In genomic region chr10:79380918-79381775, GRCh38 we compare ENCODE assay signal across 11 cellular contexts. TPM values are rescaled to one million over a fixed set of nuclear protein-coding genes. Genes with fewer than 3 reads are reported as not detected.
A peak's percentile ranks its signal among the peaks of the same experiment; 100 is the strongest.
DNase-seq lines count a peak whose midpoint lies in the region; TF ChIP-seq lines count a peak whose summit lies in the region.
"Had no signal": no experiment of that assay in that cellular context is flagged by ENCODE, and none has a peak within 500 bp of the region (broad histone marks: within the 10 kb centered on the region; RNA-seq: fewer than 3 reads in every experiment).

No MANE protein-coding gene starts in this region.

- H3K36me3 Mint-ChIP-seq in immature natural killer cell, result peaks cover 0 to 4% (median 0%) of the 10 kb centered on the region in 3 donors
- H3K36me3 Mint-ChIP-seq: CD8-positive, alpha-beta memory T cell had no signal

- H3K4me3 Mint-ChIP-seq in immature natural killer cell, result no peak overlapping the region
- H3K4me3 Mint-ChIP-seq: CD8-positive, alpha-beta memory T cell had no signal

- no peak overlapping the region for H3K27ac Mint-ChIP-seq in immature natural killer cell
- H3K27ac Mint-ChIP-seq: CD8-positive, alpha-beta memory T cell had no signal

- no peak overlapping the region for H3K9ac ChIP-seq in skeletal muscle tissue (ENCODE audit: low read depth in 1 of 3, low read length in 3 of 3)

- H3K79me2 ChIP-seq in PC-9 (ENCODE audit: low read depth), result no peaks in the 10 kb centered on the region

- H3F3A ChIP-seq in PC-9 (ENCODE audit: insufficient read depth, low read depth), result peaks cover 21% of the 10 kb centered on the region; the same call in 1 of the 2 replicates

- H3K9me3 Mint-ChIP-seq in immature natural killer cell, result no peaks in the 10 kb centered on the region
- H3K9me3 Mint-ChIP-seq: CD8-positive, alpha-beta memory T cell had no signal

- peak; percentile 13 for DNase-seq in GM10248 (ENCODE audit: extremely low spot score)
- DNase-seq in activated CD8-positive, alpha-beta memory T cell treated with anti-CD3 and anti-CD28 coated beads, Interleukin-2, amount 50 U/mL, for 48 hours, result peak; percentile 34
- no peak for DNase-seq in immature natural killer cell
- no peak for DNase-seq in PC-9
- DNase-seq in NCI-H1092 treated with DMSO at 0.1 percent for 48 hours (lab: John Stamatoyannopoulos, UW), result no peak
- DNase-seq in NCI-H1436 (lab: John Stamatoyannopoulos, UW), result no peak
- DNase-seq: NCI-H526 treated with DMSO at 0.1 percent for 48 hours had no signal

- H4K20me1 ChIP-seq in PC-9 (ENCODE audit: insufficient read depth), result no peaks in the 10 kb centered on the region

- no TSS peak for BruUV-seq in PC-9 (replicated peaks; lab: Mats Ljungman, UMichigan)

- H2AFZ ChIP-seq in PC-9, result no peak overlapping the region

- H3K36me3 ChIP-seq in skeletal muscle tissue (ENCODE audit: control insufficient read depth in 3 of 3, insufficient read depth in 3 of 3, low read length in 3 of 3), result peaks cover 0 to 15% (median 13%) of the 10 kb centered on the region in 3 donors
- H3K36me3 ChIP-seq in PC-9 (ENCODE audit: low read depth), result no peaks in the 10 kb centered on the region

- H3K9me3 ChIP-seq in skeletal muscle tissue (ENCODE audit: control insufficient read depth in 3 of 3, low read length in 3 of 3), result no peaks in the 10 kb centered on the region
- no peaks in the 10 kb centered on the region for H3K9me3 ChIP-seq in PC-9 (ENCODE audit: insufficient read depth, low read depth)
- H3K9me3 ChIP-seq: body of pancreas had no signal

- CTCF ChIA-PET in GM10248 (lab: Yijun Ruan, JAX) (interaction anchor here (1.7 kb wide), 1 partner anchor 20 kb away, joined by 9 read pairs; no protein-coding TSS in a partner anchor), PC-9 (lab: Charles Lee) (no interaction called here)

- H3K4me1 ChIP-seq in skeletal muscle tissue (ENCODE audit: control insufficient read depth in 3 of 3, insufficient read depth in 3 of 3, low read length in 3 of 3), result peaks cover 33 to 51% (median 36%) of the 10 kb centered on the region in 3 donors
- no peaks in the 10 kb centered on the region for H3K4me1 ChIP-seq in PC-9 (replicated peaks; ENCODE audit: insufficient read depth)

- H3K27ac ChIP-seq in layer of hippocampus (ENCODE audit: low read depth, low read length) (peak overlapping the region; percentile 62), skeletal muscle tissue (ENCODE audit: low read depth, low read length) (peak overlapping the region; percentile 64), PC-9 (no peak overlapping the region)

- H3K9me2 ChIP-seq in PC-9 (ENCODE audit: insufficient read depth), result no peaks in the 10 kb centered on the region

- no peak overlapping the region for H3K4me3 ChIP-seq in skeletal muscle tissue (ENCODE audit: low read length in 3 of 3)
- H3K4me3 ChIP-seq in PC-9, result no peak overlapping the region
- H3K4me3 ChIP-seq: body of pancreas had no signal

- TF ChIP-seq CTCF in GM10248 (IDR thresholded peaks at IDR 0.05; ENCODE audit: control extremely low read depth, extremely low read depth, low read depth, missing control alignments) (no peak), PC-9 (conservative IDR thresholded peaks at IDR 0.05) (no peak)

- H3K4me2 ChIP-seq in PC-9, result no peak overlapping the region

- H3K4me1 Mint-ChIP-seq in immature natural killer cell, result no peaks in the 10 kb centered on the region
- H3K4me1 Mint-ChIP-seq: CD8-positive, alpha-beta memory T cell had no signal

- no peaks in the 10 kb centered on the region for H3K27me3 ChIP-seq in layer of hippocampus (ENCODE audit: control insufficient read depth, insufficient read depth, low read length)
- no peaks in the 10 kb centered on the region for H3K27me3 ChIP-seq in skeletal muscle tissue (ENCODE audit: control insufficient read depth in 3 of 3, insufficient read depth in 3 of 3, low read length in 3 of 3)
- no peaks in the 10 kb centered on the region for H3K27me3 ChIP-seq in PC-9 (ENCODE audit: insufficient read depth, low read depth)
- H3K27me3 ChIP-seq: body of pancreas had no signal

- no peaks in the 10 kb centered on the region for H3K27me3 Mint-ChIP-seq in immature natural killer cell (ENCODE audit: low read depth in 3 of 3)
- H3K27me3 Mint-ChIP-seq: CD8-positive, alpha-beta memory T cell had no signal

- POLR2A ChIA-PET in GM10248 (lab: Yijun Ruan, JAX), result no interaction called here
- POLR2A ChIA-PET in PC-9 (lab: Charles Lee; ENCODE audit: unreplicated experiment), result no interaction called here

- intact Hi-C loops in PC-9 (cut with micrococcal nuclease; ENCODE audit: unreplicated experiment), result no loop called here

RNA-seq across cellular contexts. Expression of gene PPIF, which starts 33.9 kb away (rescaled TPM):
- total RNA-seq in skeletal muscle tissue (9.9 TPM), PC-9 (2021) (171 and 203 TPM in 2 replicates)
- 10 to 100 TPM in 2 of 3 donors, 1 to 10 TPM in 1; 9.6 to 15.1 (median 13.1) TPM for polyA plus RNA-seq in immature natural killer cell

Comparison
In these comparisons a context has a peak if more than half of its experiments do, and no peak if none do; other contexts are left out.
1. DNase-seq: peak in GM10248 (single experiment) and activated CD8-positive, alpha-beta memory T cell treated with anti-CD3 and anti-CD28 coated beads, Interleukin-2, amount 50 U/mL, for 48 hours (single experiment); none in immature natural killer cell (0 of 3), PC-9 (0 of 2), NCI-H1092 treated with DMSO at 0.1 percent for 48 hours (single experiment) and NCI-H1436 (single experiment).
2. RNA of gene PPIF, which starts 33.9 kb away (total RNA-seq): 171 to 203 TPM in PC-9; 9.9 TPM in skeletal muscle tissue (single experiment); every median in the first group is over 10 times any median in the second.